Comparison of ENCODE assay signal across 8 cellular contexts in the genomic region with DNA sequence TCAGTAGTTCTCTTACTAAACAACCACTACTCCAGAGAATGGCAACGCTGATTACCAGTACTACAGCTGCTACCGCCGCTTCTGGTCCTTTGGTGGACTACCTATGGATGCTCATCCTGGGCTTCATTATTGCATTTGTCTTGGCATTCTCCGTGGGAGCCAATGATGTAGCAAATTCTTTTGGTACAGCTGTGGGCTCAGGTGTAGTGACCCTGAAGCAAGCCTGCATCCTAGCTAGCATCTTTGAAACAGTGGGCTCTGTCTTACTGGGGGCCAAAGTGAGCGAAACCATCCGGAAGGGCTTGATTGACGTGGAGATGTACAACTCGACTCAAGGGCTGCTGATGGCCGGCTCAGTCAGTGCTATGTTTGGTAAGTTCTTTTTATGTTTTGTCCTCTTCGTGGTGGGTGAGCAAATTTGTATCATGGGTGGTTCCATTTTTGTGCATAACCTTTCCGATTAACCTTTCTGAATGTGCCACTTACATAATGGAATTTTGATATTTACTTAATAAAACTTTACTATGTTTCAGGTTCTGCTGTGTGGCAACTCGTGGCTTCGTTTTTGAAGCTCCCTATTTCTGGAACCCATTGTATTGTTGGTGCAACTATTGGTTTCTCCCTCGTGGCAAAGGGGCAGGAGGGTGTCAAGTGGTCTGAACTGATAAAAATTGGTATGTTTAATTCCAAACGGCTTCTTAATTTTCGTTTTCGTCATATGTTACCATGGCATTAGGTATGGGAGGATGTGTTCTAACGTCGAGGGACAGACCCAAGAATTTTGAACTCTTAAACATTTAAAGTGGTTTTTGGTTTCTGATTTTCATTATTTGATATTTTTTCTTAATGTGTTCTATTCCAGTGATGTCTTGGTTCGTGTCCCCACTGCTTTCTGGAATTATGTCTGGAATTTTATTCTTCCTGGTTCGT. TPM values are rescaled to one million over a fixed set of nuclear protein-coding genes. Genes with fewer than 3 reads are reported as not detected.
A peak's percentile ranks its signal among the peaks of the same experiment; 100 is the strongest.
DNase-seq lines count a peak whose midpoint lies in the region; ATAC-seq, FAIRE-seq and TF ChIP-seq lines count a peak whose summit lies in the region.

No MANE protein-coding gene starts in this region.

- H3K79me1 ChIP-seq in H1 (ENCODE audit: low read depth, low read length), result peaks cover 6% of the 10 kb centered on the region; the same call in 1 of the 2 replicates

- no peak for ATAC-seq in GM21528 (IDR thresholded peaks at IDR 0.05; ENCODE audit: low FRiP score, unreplicated experiment)
- ATAC-seq in HG03039 (IDR thresholded peaks at IDR 0.05; ENCODE audit: unreplicated experiment), result no peak
- no peak for ATAC-seq in HG02678 (IDR thresholded peaks at IDR 0.05; ENCODE audit: unreplicated experiment)

- H3K23ac ChIP-seq in H1 (ENCODE audit: insufficient read length), result no peak overlapping the region

- H3K9ac ChIP-seq in H1 (replicated peaks in 1 of 4; ENCODE audit: extremely low read depth in 1 of 4, low read depth in 3 of 4, low read length in 3 of 4), result peak overlapping the region in 3 of 4 experiments; percentile 35 to 98 (median 49); a peak in 4 of 7 replicates

- H4K91ac ChIP-seq in H1 (replicated peaks; ENCODE audit: insufficient read length, low read length), result no peak overlapping the region

- no peak overlapping the region for H3K18ac ChIP-seq in H1 (ENCODE audit: extremely low read depth, low read length)

- peak overlapping the region; percentile 99 for H3K4me2 ChIP-seq in PC-9
- peak overlapping the region; percentile 90 to 93 for H3K4me2 ChIP-seq in H1 (ENCODE audit: insufficient read depth in 1 of 2, low read depth in 2 of 2, low read length in 2 of 2)

- CTCF ChIA-PET in activated naive CD4-positive, alpha-beta T cell treated with anti-CD3 and anti-CD28 coated beads, Interleukin-2, amount 10 ng/mL, durations not matched to agents 7 days and 5 days (lab: Charles Lee), result interaction anchor here (0.8 to 9.8 kb wide), 6 partner anchors 18 to 79 kb away, joined by 3 to 154 read pairs (median 12); no protein-coding TSS in a partner anchor
- CTCF ChIA-PET in PC-9 (lab: Charles Lee), result interaction anchor here (0.5 to 1.2 kb wide), 2 partner anchors 23 to 61 kb away, joined by 3 to 12 read pairs; no protein-coding TSS in a partner anchor
- CTCF ChIA-PET in H1 (lab: Charles Lee; ENCODE audit: partially characterized antibody), result interaction anchor here (0.5 to 4.6 kb wide), 11 partner anchors 11 to 1123 kb away, joined by 3 to 39 read pairs (median 4); no protein-coding TSS in a partner anchor

- H3K4me1 Mint-ChIP-seq in activated naive CD4-positive, alpha-beta T cell treated with anti-CD3 and anti-CD28 coated beads, Interleukin-2, amount 10 ng/mL, durations not matched to agents 7 days and 5 days, result peaks cover 70% of the 10 kb centered on the region

- H3K36me3 Mint-ChIP-seq in activated naive CD4-positive, alpha-beta T cell treated with anti-CD3 and anti-CD28 coated beads, Interleukin-2, amount 10 ng/mL, durations not matched to agents 7 days and 5 days, result peaks cover 66% of the 10 kb centered on the region

- H3K9me3 Mint-ChIP-seq in activated naive CD4-positive, alpha-beta T cell treated with anti-CD3 and anti-CD28 coated beads, Interleukin-2, amount 10 ng/mL, durations not matched to agents 7 days and 5 days, result no peaks in the 10 kb centered on the region

- H3K36me3 ChIP-seq in PC-9 (ENCODE audit: low read depth), result peaks cover 52% of the 10 kb centered on the region
- H3K36me3 ChIP-seq in H1 (ENCODE audit: control insufficient read depth in 2 of 4, insufficient read depth in 4 of 4, low read length in 3 of 4), result peaks cover 7 to 51% (median 33%) of the 10 kb centered on the region in 4 experiments
- H3K36me3 ChIP-seq in neuron (ENCODE audit: insufficient read depth, low read length), result peaks cover 43% of the 10 kb centered on the region

- H3K79me2 ChIP-seq in PC-9 (ENCODE audit: low read depth) (peaks cover 79% of the 10 kb centered on the region), H1 (ENCODE audit: control insufficient read depth in 1 of 2, insufficient read depth in 2 of 2, low read length in 2 of 2) (peaks cover 8 to 48% of the 10 kb centered on the region in 2 experiments)

- H2BK20ac ChIP-seq in H1 (ENCODE audit: low read length), result no peak overlapping the region

- TSS peak; percentile 35 for BruUV-seq in PC-9 (replicated peaks; lab: Mats Ljungman, UMichigan)

- no peaks in the 10 kb centered on the region for H3K9me2 ChIP-seq in PC-9 (ENCODE audit: insufficient read depth)

- TF ChIP-seq POLR2A in H1 (IDR thresholded peaks at IDR 0.05; ENCODE audit: control extremely low read depth in 1 of 2, low read depth in 2 of 2, low read length in 2 of 2), result no peak

- H4K8ac ChIP-seq in H1 (ENCODE audit: extremely low read depth, insufficient read depth, low read length), result no peak overlapping the region

- peaks cover 9% of the 10 kb centered on the region for H3K23me2 ChIP-seq in H1 (ENCODE audit: low read depth, low read length)

- POLR2A ChIA-PET in PC-9 (lab: Charles Lee; ENCODE audit: unreplicated experiment) (interaction anchor here (3.1 kb wide), 1 partner anchor 22 kb away, joined by 57 read pairs; no protein-coding TSS in a partner anchor), H1 (lab: Charles Lee; ENCODE audit: partially characterized antibody) (interaction anchor here (0.5 to 6.8 kb wide), 17 partner anchors 11 to 83 kb away, joined by 3 to 122 read pairs (median 6); no protein-coding TSS in a partner anchor)

- TF ChIP-seq EP300 in H1 (IDR thresholded peaks at IDR 0.05; ENCODE audit: borderline replicate concordance in 1 of 2, low read depth in 2 of 2, low read length in 2 of 2), result no peak

- no peak overlapping the region for H2BK5ac ChIP-seq in H1 (ENCODE audit: low read depth, low read length)

- H3K4me3 ChIP-seq in PC-9, result peak overlapping the region; percentile 99
- peak overlapping the region; percentile 80 to 99 (median 93) for H3K4me3 ChIP-seq in H1 (ENCODE audit: extremely low read depth in 1 of 4, insufficient read depth in 2 of 4, low read depth in 3 of 4, low read length in 4 of 4)
- peak overlapping the region; percentile 98 for H3K4me3 ChIP-seq in neuron (ENCODE audit: low read length)

- WGBS in H1 (ENCODE audit: extremely low coverage in 1 of 2, insufficient coverage in 1 of 2, insufficient read length in 1 of 2, insufficient replicate concordance in 2 of 2, low coverage in 1 of 2, low lambda C conversion rate in 2 of 2, missing lambda C conversion rate in 1 of 2), 2 experiments, result 61% methylated on average over 21 of the region's 21 CpGs; no CpG with 5 or more reads in 1 of the 2 experiments

- H3K4me3 Mint-ChIP-seq in activated naive CD4-positive, alpha-beta T cell treated with anti-CD3 and anti-CD28 coated beads, Interleukin-2, amount 10 ng/mL, durations not matched to agents 7 days and 5 days, result peak overlapping the region; percentile 99

- TF ChIP-seq CTCF in PC-9 (conservative IDR thresholded peaks at IDR 0.05) (no peak), H1 (IDR thresholded peaks at IDR 0.05; ENCODE audit: control extremely low read depth in 1 of 3, insufficient read depth in 1 of 3, low read depth in 1 of 3, low read length in 3 of 3) (peak in 1 of 3 experiments; percentile 14; a peak in 1 of 4 replicates)

- peaks cover 68% of the 10 kb centered on the region for H3K4me1 ChIP-seq in PC-9 (replicated peaks; ENCODE audit: insufficient read depth)
- H3K4me1 ChIP-seq in H1 (replicated peaks in 1 of 4; ENCODE audit: control insufficient read depth in 3 of 4, insufficient read depth in 4 of 4, low read length in 3 of 4), result peaks cover 3 to 12% (median 6%) of the 10 kb centered on the region in 4 experiments; a peak in 5 of 7 replicates
- H3K4me1 ChIP-seq in neuron (ENCODE audit: insufficient read depth, low read length), result peaks cover 26% of the 10 kb centered on the region

- H4K20me1 ChIP-seq in PC-9 (ENCODE audit: insufficient read depth) (peaks cover 53% of the 10 kb centered on the region), H1 (replicated peaks in 1 of 2; ENCODE audit: control insufficient read depth in 1 of 2, insufficient read depth in 2 of 2, low read length in 2 of 2) (peaks cover 4 to 5% of the 10 kb centered on the region in 2 experiments)

- no peak overlapping the region for H2BK120ac ChIP-seq in H1 (replicated peaks; ENCODE audit: low read depth, low read length)

- H3K14ac ChIP-seq in H1 (ENCODE audit: insufficient read length), result no peak overlapping the region

- H3K27ac ChIP-seq in PC-9, result peak overlapping the region; percentile 99
- H3K27ac ChIP-seq in H1 (ENCODE audit: low read depth, low read length), result no peak overlapping the region

- TF ChIP-seq RAD21 in H1 (IDR thresholded peaks at IDR 0.05 in 1 of 2, conservative IDR thresholded peaks at IDR 0.05 in 1 of 2; ENCODE audit: low read depth in 2 of 2, low read length in 2 of 2), result no peak

- no peak for FAIRE-seq in H1 (lab: Jason Lieb, UNC)

- H3F3A ChIP-seq in PC-9 (ENCODE audit: insufficient read depth, low read depth), result peaks cover 83% of the 10 kb centered on the region

- no peak for DNase-seq in activated naive CD4-positive, alpha-beta T cell treated with anti-CD3 and anti-CD28 coated beads, Interleukin-2, amount 10 ng/mL, durations not matched to agents 7 days and 5 days
- DNase-seq in activated naive CD4-positive, alpha-beta T cell (lab: John Stamatoyannopoulos, UW), result no peak
- no peak for DNase-seq in PC-9
- DNase-seq in H1 (ENCODE audit: low read depth in 1 of 2, low spot score in 2 of 2), result no peak

- no peak overlapping the region for H2BK15ac ChIP-seq in H1 (ENCODE audit: low read length)

- H2AFZ ChIP-seq in PC-9 (no peak overlapping the region), H1 (ENCODE audit: low read length) (no peak overlapping the region), neuron (ENCODE audit: low read depth, low read length) (no peak overlapping the region)

- no peak overlapping the region for H3K4ac ChIP-seq in H1 (replicated peaks; ENCODE audit: insufficient read length, low read depth, low read length)

- no peaks in the 10 kb centered on the region for H3K9me3 ChIP-seq in PC-9 (ENCODE audit: insufficient read depth, low read depth)
- H3K9me3 ChIP-seq in H1 (ENCODE audit: insufficient read depth in 2 of 2, low read depth in 1 of 2, low read length in 1 of 2), result no peaks in the 10 kb centered on the region
- no peaks in the 10 kb centered on the region for H3K9me3 ChIP-seq in neuron (ENCODE audit: low read length)

- intact Hi-C loops in PC-9 (cut with micrococcal nuclease; ENCODE audit: unreplicated experiment), result loop anchor here (10.0 kb wide), 1 partner anchor 428 kb away; no protein-coding TSS in a partner anchor

- H3K27me3 Mint-ChIP-seq in activated naive CD4-positive, alpha-beta T cell treated with anti-CD3 and anti-CD28 coated beads, Interleukin-2, amount 10 ng/mL, durations not matched to agents 7 days and 5 days, result no peaks in the 10 kb centered on the region

- no peak overlapping the region for H3K56ac ChIP-seq in H1 (replicated peaks; ENCODE audit: insufficient read length, low read depth, low read length)

- H2BK12ac ChIP-seq in H1 (ENCODE audit: low read depth, low read length), result no peak overlapping the region

- no peak overlapping the region for H4K5ac ChIP-seq in H1 (ENCODE audit: insufficient read length, low read depth, low read length)

- no peak overlapping the region for H2AK5ac ChIP-seq in H1 (ENCODE audit: low read depth, low read length)

- H3K27me3 ChIP-seq in PC-9 (ENCODE audit: insufficient read depth, low read depth), result no peaks in the 10 kb centered on the region
- H3K27me3 ChIP-seq in H1 (replicated peaks in 1 of 4; ENCODE audit: control insufficient read depth in 3 of 4, extremely low read depth in 1 of 4, insufficient read depth in 3 of 4, low read length in 3 of 4), result peaks cover 0 to 5% (median 0%) of the 10 kb centered on the region in 4 experiments; a peak in 3 of 7 replicates
- H3K27me3 ChIP-seq in neuron (ENCODE audit: insufficient read depth, low read length), result no peaks in the 10 kb centered on the region

- H3K27ac Mint-ChIP-seq in activated naive CD4-positive, alpha-beta T cell treated with anti-CD3 and anti-CD28 coated beads, Interleukin-2, amount 10 ng/mL, durations not matched to agents 7 days and 5 days, result peak overlapping the region; percentile 81

RNA-seq across cellular contexts. Expression of gene SLC20A1, which starts 1.3 kb away (rescaled TPM):
- total RNA-seq in PC-9 (2021), result 99.9 and 106 TPM in 2 replicates
- 105 and 106 TPM in 2 replicates for total RNA-seq in H1 (2021; fragmentation: NEBNext Ultra II Directional; extraction: Animal tissue kit (Norgen Biotek cat#: 25700))
- 32.6 and 42.6 TPM in 2 replicates for polyA plus RNA-seq in H1 (2011; rRNA removed)
- 40.1 TPM for polyA plus RNA-seq in H1 (2011; cell fraction: cytosol; rRNA removed)
- polyA plus RNA-seq in H1 (2011; cell fraction: nucleus; rRNA removed), result 33.4 TPM
- 57.6 to 70.4 TPM (median 63.4 TPM) in 4 replicates for polyA plus RNA-seq in H1 (2012, experiment 1 of 2)
- polyA plus RNA-seq in H1 (2012, experiment 2 of 2), result 13.6 TPM
- 106 TPM for polyA plus RNA-seq in H1 (2013, experiment 1 of 2)
- polyA plus RNA-seq in H1 (2013, experiment 2 of 2), result 112 TPM
- polyA minus RNA-seq in H1 (2011; rRNA and poly(A)+ RNA removed), result 76.1 and 92.2 TPM in 2 replicates
- 36.8 TPM for polyA minus RNA-seq in H1 (2011; cell fraction: cytosol; rRNA and poly(A)+ RNA removed)
- 69.1 TPM for polyA minus RNA-seq in H1 (2011; cell fraction: nucleus; rRNA and poly(A)+ RNA removed)
